ENCODE assay signal across 1 cellular context in the genomic region with DNA sequence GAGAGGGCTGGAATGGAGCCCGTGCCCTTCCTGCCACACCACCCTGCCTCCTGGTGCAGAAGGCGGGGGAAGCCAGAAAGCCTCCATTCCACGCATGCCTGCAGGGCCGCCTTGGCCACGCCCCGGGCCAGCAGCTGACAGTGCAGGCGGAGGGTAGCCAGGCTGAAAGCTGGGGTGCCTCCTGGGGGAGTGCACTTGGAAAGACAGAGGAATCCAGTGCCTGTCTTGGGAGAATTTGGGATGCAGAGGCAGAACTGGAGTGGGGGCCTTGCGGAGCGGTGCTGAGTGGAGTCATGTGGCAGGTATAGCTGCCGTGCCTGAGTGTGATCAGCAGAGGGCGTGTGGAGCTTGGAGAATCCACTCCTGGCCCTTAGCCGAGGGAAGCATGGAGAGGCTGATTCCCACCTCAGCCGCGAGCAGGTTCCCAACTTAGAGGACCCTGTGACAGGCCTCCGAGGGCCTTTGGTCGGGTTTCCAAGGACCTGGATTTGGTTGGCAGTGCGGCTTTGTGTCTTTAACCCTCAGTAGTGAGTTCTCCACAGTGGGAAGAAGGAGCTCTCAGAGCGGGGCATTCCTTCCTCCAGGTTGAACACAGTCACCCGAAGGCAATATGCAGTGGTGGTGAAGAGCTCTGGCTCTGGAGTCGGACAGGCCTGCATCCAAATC.
TF ChIP-seq lines count a peak whose summit lies in the region.

No MANE protein-coding gene starts in this region.

TF ChIP-seq in HepG2, 621 proteins besides CTCF, POLR2A, EP300 and RAD21 (continued from another document and continues in another):
- TF ChIP-seq, protein P1, sequence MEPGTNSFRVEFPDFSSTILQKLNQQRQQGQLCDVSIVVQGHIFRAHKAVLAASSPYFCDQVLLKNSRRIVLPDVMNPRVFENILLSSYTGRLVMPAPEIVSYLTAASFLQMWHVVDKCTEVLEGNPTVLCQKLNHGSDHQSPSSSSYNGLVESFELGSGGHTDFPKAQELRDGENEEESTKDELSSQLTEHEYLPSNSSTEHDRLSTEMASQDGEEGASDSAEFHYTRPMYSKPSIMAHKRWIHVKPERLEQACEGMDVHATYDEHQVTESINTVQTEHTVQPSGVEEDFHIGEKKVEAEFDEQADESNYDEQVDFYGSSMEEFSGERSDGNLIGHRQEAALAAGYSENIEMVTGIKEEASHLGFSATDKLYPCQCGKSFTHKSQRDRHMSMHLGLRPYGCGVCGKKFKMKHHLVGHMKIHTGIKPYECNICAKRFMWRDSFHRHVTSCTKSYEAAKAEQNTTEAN (CRISPR knock-in tag; conservative IDR thresholded peaks at IDR 0.05), result no peak
- TF ChIP-seq, protein P2, sequence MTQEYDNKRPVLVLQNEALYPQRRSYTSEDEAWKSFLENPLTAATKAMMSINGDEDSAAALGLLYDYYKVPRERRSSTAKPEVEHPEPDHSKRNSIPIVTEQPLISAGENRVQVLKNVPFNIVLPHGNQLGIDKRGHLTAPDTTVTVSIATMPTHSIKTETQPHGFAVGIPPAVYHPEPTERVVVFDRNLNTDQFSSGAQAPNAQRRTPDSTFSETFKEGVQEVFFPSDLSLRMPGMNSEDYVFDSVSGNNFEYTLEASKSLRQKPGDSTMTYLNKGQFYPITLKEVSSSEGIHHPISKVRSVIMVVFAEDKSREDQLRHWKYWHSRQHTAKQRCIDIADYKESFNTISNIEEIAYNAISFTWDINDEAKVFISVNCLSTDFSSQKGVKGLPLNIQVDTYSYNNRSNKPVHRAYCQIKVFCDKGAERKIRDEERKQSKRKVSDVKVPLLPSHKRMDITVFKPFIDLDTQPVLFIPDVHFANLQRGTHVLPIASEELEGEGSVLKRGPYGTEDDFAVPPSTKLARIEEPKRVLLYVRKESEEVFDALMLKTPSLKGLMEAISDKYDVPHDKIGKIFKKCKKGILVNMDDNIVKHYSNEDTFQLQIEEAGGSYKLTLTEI (CRISPR knock-in tag; conservative IDR thresholded peaks at IDR 0.05), result no peak
- TF ChIP-seq, protein P3, sequence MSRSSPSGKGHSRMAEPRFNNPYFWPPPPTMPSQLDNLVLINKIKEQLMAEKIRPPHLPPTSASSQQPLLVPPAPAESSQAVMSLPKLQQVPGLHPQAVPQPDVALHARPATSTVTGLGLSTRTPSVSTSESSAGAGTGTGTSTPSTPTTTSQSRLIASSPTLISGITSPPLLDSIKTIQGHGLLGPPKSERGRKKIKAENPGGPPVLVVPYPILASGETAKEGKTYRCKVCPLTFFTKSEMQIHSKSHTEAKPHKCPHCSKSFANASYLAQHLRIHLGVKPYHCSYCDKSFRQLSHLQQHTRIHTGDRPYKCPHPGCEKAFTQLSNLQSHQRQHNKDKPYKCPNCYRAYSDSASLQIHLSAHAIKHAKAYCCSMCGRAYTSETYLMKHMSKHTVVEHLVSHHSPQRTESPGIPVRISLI (CRISPR knock-in tag; IDR thresholded peaks at IDR 0.05; ENCODE audit: borderline replicate concordance), result no peak
- TF ChIP-seq SMAD3 (CRISPR knock-in tag; IDR thresholded peaks at IDR 0.05), result peak; percentile 82; the same call in 1 of the 2 replicates
- TF ChIP-seq SKI (IDR thresholded peaks at IDR 0.05; ENCODE audit: partially characterized antibody), result no peak
- TF ChIP-seq ERF (CRISPR knock-in tag; IDR thresholded peaks at IDR 0.05), result peak; percentile 83
- TF ChIP-seq ZBTB21 (CRISPR knock-in tag; IDR thresholded peaks at IDR 0.05), result 0 out of 2 replicates have a peak, but pooled peaks have one; percentile 13
- TF ChIP-seq SOX13 (IDR thresholded peaks at IDR 0.05), result no peak
- TF ChIP-seq SOX13 (CRISPR knock-in tag; conservative IDR thresholded peaks at IDR 0.05 in 1 of 2, IDR thresholded peaks at IDR 0.05 in 1 of 2), result no peak
- TF ChIP-seq ZNF282 (IDR thresholded peaks at IDR 0.05; ENCODE audit: partially characterized antibody), result no peak
- TF ChIP-seq ZMYM2 (CRISPR knock-in tag; IDR thresholded peaks at IDR 0.05), result no peak
- no peak for TF ChIP-seq BHLHE40 (IDR thresholded peaks at IDR 0.05; ENCODE audit: low read length)
- no peak for TF ChIP-seq SP4 (CRISPR knock-in tag; IDR thresholded peaks at IDR 0.05)
- TF ChIP-seq ZNF615 (CRISPR knock-in tag; IDR thresholded peaks at IDR 0.05; ENCODE audit: borderline replicate concordance), result no peak
- TF ChIP-seq ZFAT (CRISPR knock-in tag; conservative IDR thresholded peaks at IDR 0.05), result no peak
- TF ChIP-seq, protein P4, sequence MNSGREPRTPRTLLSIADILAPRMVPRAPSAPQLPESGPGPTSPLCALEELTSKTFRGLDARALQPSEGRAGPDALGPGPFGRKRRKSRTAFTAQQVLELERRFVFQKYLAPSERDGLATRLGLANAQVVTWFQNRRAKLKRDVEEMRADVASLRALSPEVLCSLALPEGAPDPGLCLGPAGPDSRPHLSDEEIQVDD (CRISPR knock-in tag; IDR thresholded peaks at IDR 0.05; ENCODE audit: borderline replicate concordance), result no peak
- no peak for TF ChIP-seq KLF15 (CRISPR knock-in tag; IDR thresholded peaks at IDR 0.05; ENCODE audit: borderline replicate concordance)
- no peak for TF ChIP-seq ZEB1 (IDR thresholded peaks at IDR 0.05; ENCODE audit: insufficient replicate concordance, low read depth)
- no peak for TF ChIP-seq ZNF232 (CRISPR knock-in tag; IDR thresholded peaks at IDR 0.05; ENCODE audit: borderline replicate concordance)
- TF ChIP-seq CBFB (CRISPR knock-in tag; IDR thresholded peaks at IDR 0.05), result no peak
- TF ChIP-seq BCL6 (CRISPR knock-in tag; IDR thresholded peaks at IDR 0.05), result no peak
- TF ChIP-seq ZNF746 (CRISPR knock-in tag; IDR thresholded peaks at IDR 0.05), result no peak
- no peak for TF ChIP-seq NPAS2 (CRISPR knock-in tag; IDR thresholded peaks at IDR 0.05; ENCODE audit: borderline replicate concordance)
- no peak for TF ChIP-seq ZNF703 (CRISPR knock-in tag; IDR thresholded peaks at IDR 0.05; ENCODE audit: borderline replicate concordance)
- TF ChIP-seq POLR2AphosphoS5 (IDR thresholded peaks at IDR 0.05; ENCODE audit: low read depth, low read length), result no peak
- TF ChIP-seq RBM39 (IDR thresholded peaks at IDR 0.05; ENCODE audit: low read depth, low read length, poor library complexity, severe bottlenecking), result no peak
- TF ChIP-seq, protein P5, sequence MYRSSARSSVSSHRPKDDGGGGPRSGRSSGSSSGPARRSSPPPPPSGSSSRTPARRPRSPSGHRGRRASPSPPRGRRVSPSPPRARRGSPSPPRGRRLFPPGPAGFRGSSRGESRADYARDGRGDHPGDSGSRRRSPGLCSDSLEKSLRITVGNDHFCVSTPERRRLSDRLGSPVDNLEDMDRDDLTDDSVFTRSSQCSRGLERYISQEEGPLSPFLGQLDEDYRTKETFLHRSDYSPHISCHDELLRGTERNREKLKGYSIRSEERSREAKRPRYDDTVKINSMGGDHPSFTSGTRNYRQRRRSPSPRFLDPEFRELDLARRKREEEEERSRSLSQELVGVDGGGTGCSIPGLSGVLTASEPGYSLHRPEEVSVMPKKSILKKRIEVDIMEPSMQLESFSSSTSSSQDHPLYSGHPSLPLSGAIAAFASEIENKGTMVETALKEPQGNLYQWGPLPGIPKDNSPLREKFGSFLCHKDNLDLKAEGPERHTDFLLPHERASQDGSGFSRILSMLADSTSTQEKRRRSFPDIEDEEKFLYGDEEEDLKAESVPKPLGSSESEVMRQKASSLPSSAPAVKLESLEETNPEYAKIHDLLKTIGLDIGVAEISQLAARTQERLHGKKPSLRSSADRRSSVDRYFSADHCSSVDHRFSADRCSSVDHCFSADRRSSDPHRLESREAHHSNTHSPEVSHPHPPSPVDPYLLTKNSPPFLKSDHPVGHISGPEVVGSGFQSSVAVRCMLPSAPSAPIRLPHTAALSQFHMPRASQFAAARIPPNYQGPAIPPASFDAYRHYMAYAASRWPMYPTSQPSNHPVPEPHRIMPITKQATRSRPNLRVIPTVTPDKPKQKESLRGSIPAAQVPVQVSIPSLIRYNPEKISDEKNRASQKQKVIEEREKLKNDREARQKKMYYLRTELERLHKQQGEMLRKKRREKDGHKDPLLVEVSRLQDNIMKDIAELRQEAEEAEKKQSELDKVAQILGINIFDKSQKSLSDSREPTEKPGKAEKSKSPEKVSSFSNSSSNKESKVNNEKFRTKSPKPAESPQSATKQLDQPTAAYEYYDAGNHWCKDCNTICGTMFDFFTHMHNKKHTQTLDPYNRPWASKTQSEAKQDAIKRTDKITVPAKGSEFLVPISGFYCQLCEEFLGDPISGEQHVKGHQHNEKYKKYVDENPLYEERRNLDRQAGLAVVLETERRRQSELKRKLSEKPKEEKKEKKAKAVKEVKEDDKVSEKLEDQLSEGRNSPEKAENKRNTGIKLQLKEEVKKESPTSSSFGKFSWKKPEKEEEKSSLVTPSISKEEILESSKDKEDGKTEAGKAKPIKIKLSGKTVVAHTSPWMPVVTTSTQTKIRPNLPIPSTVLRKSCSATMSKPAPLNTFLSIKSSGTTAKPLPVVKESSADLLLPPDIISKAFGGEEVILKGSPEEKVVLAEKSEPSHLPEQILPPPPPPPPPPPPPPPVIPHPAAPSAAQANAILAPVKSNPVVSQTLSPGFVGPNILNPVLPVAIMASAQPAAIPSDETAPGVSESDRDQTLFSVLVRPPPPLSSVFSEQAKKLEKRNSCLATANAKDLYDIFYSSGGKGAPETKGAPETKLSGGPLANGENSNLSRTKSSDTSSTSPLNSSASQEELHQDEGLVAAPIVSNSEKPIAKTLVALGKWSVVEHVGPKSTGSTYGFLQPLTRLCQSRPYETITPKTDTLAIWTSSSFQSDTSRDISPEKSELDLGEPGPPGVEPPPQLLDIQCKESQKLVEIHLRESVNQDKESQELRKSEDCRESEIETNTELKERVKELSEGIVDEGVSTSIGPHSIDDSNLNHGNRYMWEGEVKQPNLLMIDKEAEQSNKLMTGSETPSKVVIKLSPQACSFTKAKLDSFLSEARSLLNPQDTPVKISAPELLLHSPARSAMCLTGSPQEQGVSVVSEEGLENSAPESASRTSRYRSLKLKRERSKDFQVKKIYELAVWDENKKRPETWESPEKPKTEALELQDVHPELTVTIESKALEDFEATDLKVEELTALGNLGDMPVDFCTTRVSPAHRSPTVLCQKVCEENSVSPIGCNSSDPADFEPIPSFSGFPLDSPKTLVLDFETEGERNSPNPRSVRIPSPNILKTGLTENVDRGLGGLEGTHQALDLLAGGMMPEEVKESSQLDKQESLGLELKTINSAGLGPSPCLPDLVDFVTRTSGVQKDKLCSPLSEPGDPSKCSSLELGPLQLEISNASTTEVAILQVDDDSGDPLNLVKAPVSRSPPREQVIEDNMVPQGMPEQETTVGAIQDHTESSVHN (CRISPR knock-in tag; IDR thresholded peaks at IDR 0.05), result no peak
- TF ChIP-seq ZFP41 (CRISPR knock-in tag; IDR thresholded peaks at IDR 0.05; ENCODE audit: borderline replicate concordance), result no peak
- no peak for TF ChIP-seq PCBP1 (IDR thresholded peaks at IDR 0.05; ENCODE audit: borderline replicate concordance, low read depth, low read length)
- TF ChIP-seq, protein P6, sequence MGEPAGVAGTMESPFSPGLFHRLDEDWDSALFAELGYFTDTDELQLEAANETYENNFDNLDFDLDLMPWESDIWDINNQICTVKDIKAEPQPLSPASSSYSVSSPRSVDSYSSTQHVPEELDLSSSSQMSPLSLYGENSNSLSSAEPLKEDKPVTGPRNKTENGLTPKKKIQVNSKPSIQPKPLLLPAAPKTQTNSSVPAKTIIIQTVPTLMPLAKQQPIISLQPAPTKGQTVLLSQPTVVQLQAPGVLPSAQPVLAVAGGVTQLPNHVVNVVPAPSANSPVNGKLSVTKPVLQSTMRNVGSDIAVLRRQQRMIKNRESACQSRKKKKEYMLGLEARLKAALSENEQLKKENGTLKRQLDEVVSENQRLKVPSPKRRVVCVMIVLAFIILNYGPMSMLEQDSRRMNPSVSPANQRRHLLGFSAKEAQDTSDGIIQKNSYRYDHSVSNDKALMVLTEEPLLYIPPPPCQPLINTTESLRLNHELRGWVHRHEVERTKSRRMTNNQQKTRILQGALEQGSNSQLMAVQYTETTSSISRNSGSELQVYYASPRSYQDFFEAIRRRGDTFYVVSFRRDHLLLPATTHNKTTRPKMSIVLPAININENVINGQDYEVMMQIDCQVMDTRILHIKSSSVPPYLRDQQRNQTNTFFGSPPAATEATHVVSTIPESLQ (CRISPR knock-in tag; conservative IDR thresholded peaks at IDR 0.05), result no peak
- peak; percentile 28; the same call in 1 of the 2 replicates for TF ChIP-seq FOXA3 (CRISPR knock-in tag; IDR thresholded peaks at IDR 0.05)
- TF ChIP-seq, protein P7, sequence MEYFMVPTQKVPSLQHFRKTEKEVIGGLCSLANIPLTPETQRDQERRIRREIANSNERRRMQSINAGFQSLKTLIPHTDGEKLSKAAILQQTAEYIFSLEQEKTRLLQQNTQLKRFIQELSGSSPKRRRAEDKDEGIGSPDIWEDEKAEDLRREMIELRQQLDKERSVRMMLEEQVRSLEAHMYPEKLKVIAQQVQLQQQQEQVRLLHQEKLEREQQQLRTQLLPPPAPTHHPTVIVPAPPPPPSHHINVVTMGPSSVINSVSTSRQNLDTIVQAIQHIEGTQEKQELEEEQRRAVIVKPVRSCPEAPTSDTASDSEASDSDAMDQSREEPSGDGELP (IDR thresholded peaks at IDR 0.05; ENCODE audit: borderline replicate concordance, low read depth), result no peak
- no peak for TF ChIP-seq GFI1 (CRISPR knock-in tag; IDR thresholded peaks at IDR 0.05; ENCODE audit: borderline replicate concordance)
- TF ChIP-seq, protein P8, sequence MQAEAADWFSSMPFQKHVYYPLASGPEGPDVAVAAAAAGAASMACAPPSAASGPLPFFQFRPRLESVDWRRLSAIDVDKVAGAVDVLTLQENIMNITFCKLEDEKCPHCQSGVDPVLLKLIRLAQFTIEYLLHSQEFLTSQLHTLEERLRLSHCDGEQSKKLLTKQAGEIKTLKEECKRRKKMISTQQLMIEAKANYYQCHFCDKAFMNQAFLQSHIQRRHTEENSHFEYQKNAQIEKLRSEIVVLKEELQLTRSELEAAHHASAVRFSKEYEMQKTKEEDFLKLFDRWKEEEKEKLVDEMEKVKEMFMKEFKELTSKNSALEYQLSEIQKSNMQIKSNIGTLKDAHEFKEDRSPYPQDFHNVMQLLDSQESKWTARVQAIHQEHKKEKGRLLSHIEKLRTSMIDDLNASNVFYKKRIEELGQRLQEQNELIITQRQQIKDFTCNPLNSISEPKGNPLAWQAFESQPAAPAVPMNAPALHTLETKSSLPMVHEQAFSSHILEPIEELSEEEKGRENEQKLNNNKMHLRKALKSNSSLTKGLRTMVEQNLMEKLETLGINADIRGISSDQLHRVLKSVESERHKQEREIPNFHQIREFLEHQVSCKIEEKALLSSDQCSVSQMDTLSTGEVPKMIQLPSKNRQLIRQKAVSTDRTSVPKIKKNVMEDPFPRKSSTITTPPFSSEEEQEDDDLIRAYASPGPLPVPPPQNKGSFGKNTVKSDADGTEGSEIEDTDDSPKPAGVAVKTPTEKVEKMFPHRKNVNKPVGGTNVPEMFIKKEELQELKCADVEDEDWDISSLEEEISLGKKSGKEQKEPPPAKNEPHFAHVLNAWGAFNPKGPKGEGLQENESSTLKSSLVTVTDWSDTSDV (CRISPR knock-in tag; IDR thresholded peaks at IDR 0.05), result no peak
- TF ChIP-seq ZNF629 (CRISPR knock-in tag; conservative IDR thresholded peaks at IDR 0.05), result 0 out of 2 replicates have a peak, but pooled peaks have one; percentile 8
- TF ChIP-seq, protein P9, sequence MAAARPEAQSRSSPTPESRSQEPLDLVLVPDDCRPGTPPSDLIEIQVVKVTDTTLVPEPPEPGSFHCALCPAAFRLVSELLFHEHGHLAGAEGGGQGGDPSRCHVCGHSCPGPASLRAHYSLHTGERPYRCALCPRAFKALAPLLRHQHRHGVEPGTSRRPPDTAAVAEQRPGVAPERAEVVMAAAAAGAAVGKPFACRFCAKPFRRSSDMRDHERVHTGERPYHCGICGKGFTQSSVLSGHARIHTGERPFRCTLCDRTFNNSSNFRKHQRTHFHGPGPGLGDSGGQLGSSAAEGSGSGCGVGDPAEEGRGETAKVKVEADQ (CRISPR knock-in tag; IDR thresholded peaks at IDR 0.05; ENCODE audit: borderline replicate concordance), result no peak
- TF ChIP-seq KLF11 (CRISPR knock-in tag; IDR thresholded peaks at IDR 0.05), result no peak
- no peak for TF ChIP-seq ZNF207 (IDR thresholded peaks at IDR 0.05; ENCODE audit: borderline replicate concordance)
- TF ChIP-seq SALL2 (CRISPR knock-in tag; IDR thresholded peaks at IDR 0.05), result no peak
